ENCODE assay signal across 8 cellular contexts in genomic region chr3:111072016-111072891, GRCh38. TPM values are rescaled to one million over a fixed set of nuclear protein-coding genes. Genes with fewer than 3 reads are reported as not detected.
DNase-seq lines count a peak whose midpoint lies in the region; ATAC-seq and TF ChIP-seq lines count a peak whose summit lies in the region.

No MANE protein-coding gene starts in this region.

- H3K27me3 ChIP-seq in endodermal cell (ENCODE audit: control insufficient read depth, insufficient read depth, low read length, poor library complexity, severe bottlenecking) = peaks cover 68% of the 10 kb centered on the region

- peak overlapping the region; percentile 79 for H3K4me3 ChIP-seq in endodermal cell (ENCODE audit: low read length)

- intact Hi-C loops in Right ventricle myocardium inferior (cut with DNase I) (no loop called here), cardiac septum (cut with DNase I) (no loop called here), activated B cell treated with CpG ODN at 0.5 μM for 24 hours (cut with micrococcal nuclease) (loop anchor here (5.0 to 10.0 kb wide), 3 partner anchors 543 to 905 kb away; partner anchors contain the start of gene ABHD10)

- peak; percentile 26 for ATAC-seq in Right ventricle myocardium inferior
- peak; percentile 36 for ATAC-seq in HG03280 (IDR thresholded peaks at IDR 0.05; ENCODE audit: unreplicated experiment)
- peak; percentile 12 for ATAC-seq in activated B cell treated with CpG ODN at 0.5 μM for 24 hours (ENCODE audit: low read depth)

- H3K36me3 Mint-ChIP-seq in activated B cell treated with CpG ODN at 0.5 μM for 24 hours (ENCODE audit: low read depth) (peaks cover 3% of the 10 kb centered on the region), endodermal cell (ENCODE audit: low read depth) (no peaks in the 10 kb centered on the region)

- peaks cover 46% of the 10 kb centered on the region for H3K27me3 Mint-ChIP-seq in activated B cell treated with CpG ODN at 0.5 μM for 24 hours
- peaks cover 51% of the 10 kb centered on the region for H3K27me3 Mint-ChIP-seq in endodermal cell (ENCODE audit: insufficient read depth)

- POLR2A ChIA-PET in activated B cell treated with CpG ODN at 0.5 μM for 24 hours (lab: Charles Lee) = no interaction called here

- H3K9me3 ChIP-seq in endodermal cell (ENCODE audit: control insufficient read depth, low read length) = no peaks in the 10 kb centered on the region

- H3K27ac Mint-ChIP-seq in activated B cell treated with CpG ODN at 0.5 μM for 24 hours (no peak overlapping the region), endodermal cell (no peak overlapping the region)

- H3K9ac ChIP-seq in endodermal cell (ENCODE audit: extremely low read depth, low read length, poor library complexity, severe bottlenecking) = peak overlapping the region; percentile 24

- DNase-seq in Right ventricle myocardium inferior (ENCODE audit: missing footprints) = no peak
- DNase-seq in cardiac septum (ENCODE audit: low spot score) = no peak
- DNase-seq in activated B cell treated with CpG ODN at 0.5 μM for 24 hours = peak; percentile 23
- DNase-seq in endodermal cell = no peak
- peak; percentile 24 for DNase-seq in mucosa of gallbladder (ENCODE audit: low spot score)
- no peak for DNase-seq in NOMO-1 treated with DMSO at 0.1 percent for 48 hours (lab: John Stamatoyannopoulos, UW; ENCODE audit: unreplicated experiment)

- H3K4me1 ChIP-seq in endodermal cell (ENCODE audit: control insufficient read depth, insufficient read depth, low read length) = no peaks in the 10 kb centered on the region

- H3K27ac ChIP-seq in endodermal cell (ENCODE audit: low read depth, low read length) (peak overlapping the region; percentile 82), temporal lobe (ENCODE audit: low read depth, low read length) (peak overlapping the region; percentile 30)

- CTCF ChIA-PET in activated B cell treated with CpG ODN at 0.5 μM for 24 hours (lab: Charles Lee) = interaction anchor here (1.3 kb wide), 1 partner anchor 467 kb away, joined by 4 read pairs; no protein-coding TSS in a partner anchor

- no peaks in the 10 kb centered on the region for H3K36me3 ChIP-seq in endodermal cell (ENCODE audit: control insufficient read depth, insufficient read depth, low read length)

- H3K4me1 Mint-ChIP-seq in activated B cell treated with CpG ODN at 0.5 μM for 24 hours (peaks cover 29% of the 10 kb centered on the region), endodermal cell (peaks cover 22% of the 10 kb centered on the region)

- peak overlapping the region; percentile 90 for H3K4me3 Mint-ChIP-seq in activated B cell treated with CpG ODN at 0.5 μM for 24 hours
- peak overlapping the region; percentile 84 for H3K4me3 Mint-ChIP-seq in endodermal cell

- 0% methylated on average over 41 to 71 of the region's 71 CpGs for WGBS in endodermal cell (ENCODE audit: insufficient coverage in 1 of 2, insufficient read length in 1 of 2), 2 experiments

- H3K9me3 Mint-ChIP-seq in activated B cell treated with CpG ODN at 0.5 μM for 24 hours = no peaks in the 10 kb centered on the region
- H3K9me3 Mint-ChIP-seq in endodermal cell = no peaks in the 10 kb centered on the region

- TF ChIP-seq CTCF in activated B cell treated with CpG ODN at 0.5 μM for 24 hours (IDR thresholded peaks at IDR 0.05) = no peak
- TF ChIP-seq CTCF in endodermal cell (conservative IDR thresholded peaks at IDR 0.05) = no peak

RNA-seq across cellular contexts. Expression of gene NECTIN3, which starts 0.6 kb away (rescaled TPM):
- total RNA-seq in Right ventricle myocardium inferior (11.7 TPM), cardiac septum (8.2 TPM), activated B cell treated with CpG ODN at 0.5 μM for 24 hours (0.71 and 0.78 TPM in 2 replicates), endodermal cell (10 to 100 TPM; 16.4 to 18.9 TPM), mucosa of gallbladder (27.7 TPM), temporal lobe (134 TPM)
- 55.1 TPM for polyA plus RNA-seq in endodermal cell (2013, experiment 1 of 2)
- 46.1 TPM for polyA plus RNA-seq in endodermal cell (2013, experiment 2 of 2)

Comparison
In these comparisons a context has a peak if more than half of its experiments do, and no peak if none do; other contexts are left out.
1. DNase-seq: peak in activated B cell treated with CpG ODN at 0.5 μM for 24 hours (single experiment) and mucosa of gallbladder (single experiment); none in Right ventricle myocardium inferior (single experiment), cardiac septum (single experiment), endodermal cell (single experiment) and NOMO-1 treated with DMSO at 0.1 percent for 48 hours (single experiment).
2. Peak in every context shown above with its lines, with median percentiles within 50 percentile points of each other: ATAC-seq.